9 cellular contexts compared by ENCODE assay signal in genomic region chr15:38254065-38254883, GRCh38. TPM values are rescaled to one million over a fixed set of nuclear protein-coding genes. Genes with fewer than 3 reads are reported as not detected.
DNase-seq lines count a peak whose midpoint lies in the region; ATAC-seq, FAIRE-seq and TF ChIP-seq lines count a peak whose summit lies in the region.
"Had no signal": no experiment of that assay in that cellular context is flagged by ENCODE, and none has a peak within 500 bp of the region (broad histone marks: within the 10 kb centered on the region; RNA-seq: fewer than 3 reads in every experiment).

No MANE protein-coding gene starts in this region.

- H3K27me3 Mint-ChIP-seq in activated naive CD8-positive, alpha-beta T cell, result peaks cover 4% of the 10 kb centered on the region
- peaks cover 6% of the 10 kb centered on the region for H3K27me3 Mint-ChIP-seq in glutamatergic neuron (ENCODE audit: unreplicated experiment)

- peak overlapping the region; percentile 61 for H3K27ac Mint-ChIP-seq in activated naive CD8-positive, alpha-beta T cell
- H3K27ac Mint-ChIP-seq in glutamatergic neuron (ENCODE audit: unreplicated experiment), result no peak overlapping the region

- no peaks in the 10 kb centered on the region for H3K27me3 ChIP-seq in BLaER1 treated with 17β-estradiol and CSF1 and Interleukin-3, amounts not matched to agents 10 nM and 100 nM
- H3K27me3 ChIP-seq in pancreas, result no peaks in the 10 kb centered on the region

- peak overlapping the region; percentile 82 to 97 (median 92) for H3K4me2 ChIP-seq in BLaER1 treated with 17β-estradiol and CSF1 and Interleukin-3, amounts not matched to agents 10 nM and 100 nM

- peaks cover 36% of the 10 kb centered on the region for H3K4me1 Mint-ChIP-seq in activated naive CD8-positive, alpha-beta T cell (ENCODE audit: low read depth)
- peaks cover 11% of the 10 kb centered on the region for H3K4me1 Mint-ChIP-seq in glutamatergic neuron (ENCODE audit: low read depth, unreplicated experiment)

- peak overlapping the region; percentile 88 to 98 (median 95) for H3K4me3 ChIP-seq in BLaER1 treated with 17β-estradiol and CSF1 and Interleukin-3, amounts not matched to agents 10 nM and 100 nM
- H3K4me3 ChIP-seq in pancreas, result peak overlapping the region; percentile 12 to 95 (median 89)

- no peak for FAIRE-seq in pancreas (lab: Jason Lieb, UNC)
- FAIRE-seq: TTC549 had no signal

- peak overlapping the region; percentile 93 for H3K4me3 Mint-ChIP-seq in activated naive CD8-positive, alpha-beta T cell
- peak overlapping the region; percentile 85 for H3K4me3 Mint-ChIP-seq in glutamatergic neuron (ENCODE audit: unreplicated experiment)

- ATAC-seq in GM18909 (IDR thresholded peaks at IDR 0.05; ENCODE audit: poor library complexity, unreplicated experiment) (peak; percentile 51), HG03439 (IDR thresholded peaks at IDR 0.05; ENCODE audit: unreplicated experiment) (peak; percentile 65), pancreas (peak; percentile 16 to 44 (median 38))

- WGBS in pancreas, 2 donors, result 1% methylated on average over 14 of the region's 14 CpGs

- no peak for TF ChIP-seq CTCF in glutamatergic neuron (IDR thresholded peaks at IDR 0.05; ENCODE audit: partially characterized antibody, unreplicated experiment)
- no peak for TF ChIP-seq CTCF in pancreas (IDR thresholded peaks at IDR 0.05)

- H3K36me3 Mint-ChIP-seq in activated naive CD8-positive, alpha-beta T cell, result no peaks in the 10 kb centered on the region
- no peaks in the 10 kb centered on the region for H3K36me3 Mint-ChIP-seq in glutamatergic neuron (ENCODE audit: unreplicated experiment)

- peaks cover 13 to 53% (median 32%) of the 10 kb centered on the region in 10 experiments for H3K4me1 ChIP-seq in BLaER1 treated with 17β-estradiol and CSF1 and Interleukin-3, amounts not matched to agents 10 nM and 100 nM
- peaks cover 0 to 7% (median 5%) of the 10 kb centered on the region in 3 donors for H3K4me1 ChIP-seq in pancreas

- H3K9ac ChIP-seq in BLaER1 treated with 17β-estradiol and CSF1 and Interleukin-3, amounts not matched to agents 10 nM and 100 nM, result peak overlapping the region; percentile 95 to 99 (median 98)

- DNase-seq in NCI-H82 treated with DMSO at 0.1 percent for 48 hours (lab: John Stamatoyannopoulos, UW; ENCODE audit: unreplicated experiment) (peak; percentile 75), glutamatergic neuron (no peak), pancreas (peak in 3 of 6 donors; percentile 34 to 54 (median 50))
- DNase-seq in activated CD8-positive, alpha-beta memory T cell treated with anti-CD3 and anti-CD28 coated beads for 24 hours, result no peak

- peaks cover 36 to 66% (median 57%) of the 10 kb centered on the region in 11 experiments for H4K20me1 ChIP-seq in BLaER1 treated with 17β-estradiol and CSF1 and Interleukin-3, amounts not matched to agents 10 nM and 100 nM

- intact Hi-C loops in pancreas (cut with DNase I), result no loop called here

- no peaks in the 10 kb centered on the region for H3K9me3 Mint-ChIP-seq in activated naive CD8-positive, alpha-beta T cell (ENCODE audit: low read depth)
- peaks cover 12% of the 10 kb centered on the region for H3K9me3 Mint-ChIP-seq in glutamatergic neuron (ENCODE audit: unreplicated experiment)

- H3K27ac ChIP-seq in BLaER1 treated with 17β-estradiol and CSF1 and Interleukin-3, amounts not matched to agents 10 nM and 100 nM, result peak overlapping the region; percentile 96 to 99 (median 98)
- peak overlapping the region in 2 of 4 donors; percentile 94 to 99 for H3K27ac ChIP-seq in pancreas

- H3K9me3 ChIP-seq in BLaER1 treated with 17β-estradiol and CSF1 and Interleukin-3, amounts not matched to agents 10 nM and 100 nM (replicated peaks in 1 of 11), result peaks cover 0 to 3% (median 0%) of the 10 kb centered on the region in 11 experiments; a peak in 3 of 22 replicates
- no peaks in the 10 kb centered on the region for H3K9me3 ChIP-seq in pancreas

- peaks cover 0 to 15% (median 3%) of the 10 kb centered on the region in 11 experiments; a peak in 12 of 22 replicates for H3K36me3 ChIP-seq in BLaER1 treated with 17β-estradiol and CSF1 and Interleukin-3, amounts not matched to agents 10 nM and 100 nM
- H3K36me3 ChIP-seq in pancreas, result no peaks in the 10 kb centered on the region

RNA-seq across cellular contexts. Expression of gene SPRED1, which starts 1.6 kb away (rescaled TPM):
- total RNA-seq in glutamatergic neuron (ENCODE audit: unreplicated experiment) (2.4 TPM), pancreas (10 to 100 TPM in 2 of 6 donors, 1 to 10 TPM in 4; 4.3 to 19.2 (median 8.2) TPM)
- polyA plus RNA-seq in pancreas, result 1 to 10 TPM; 2.5 to 3.7 TPM
